ENCODE assay signal across 9 cellular contexts in genomic region chr9:21031818-21032203, GRCh38. TPM values are rescaled to one million over a fixed set of nuclear protein-coding genes. Genes with fewer than 3 reads are reported as not detected.
DNase-seq lines count a peak whose midpoint lies in the region; ATAC-seq and TF ChIP-seq lines count a peak whose summit lies in the region.
"Had no signal": no experiment of that assay in that cellular context is flagged by ENCODE, and none has a peak within 500 bp of the region (broad histone marks: within the 10 kb centered on the region; RNA-seq: fewer than 3 reads in every experiment).

No MANE protein-coding gene starts in this region.

- intact Hi-C loops in Calu3 (cut with micrococcal nuclease; ENCODE audit: unreplicated experiment) (no loop called here), psoas muscle (cut with DNase I) (no loop called here)

- H3K27ac ChIP-seq in SJSA1: peak overlapping the region; percentile 43
- H3K27ac ChIP-seq in psoas muscle: no peak overlapping the region

- no peaks in the 10 kb centered on the region for H3K36me3 Mint-ChIP-seq in Calu3 (ENCODE audit: insufficient read depth, unreplicated experiment)
- H3K36me3 Mint-ChIP-seq in stimulated activated memory B cell treated with anti-CD40 and anti-IgM and Interleukin-4, amounts not matched to agents 10 μg/mL and 1 μg/mL and 100 μg/mL, for 72 hours: no peaks in the 10 kb centered on the region

- H3K27me3 ChIP-seq in SJSA1 (replicated peaks) (no peaks in the 10 kb centered on the region), psoas muscle (ENCODE audit: insufficient read depth in 3 of 3, low read length in 2 of 3) (no peaks in the 10 kb centered on the region)
- H3K27me3 ChIP-seq: body of pancreas had no signal

- no peak for ATAC-seq in psoas muscle
- ATAC-seq in stimulated activated memory B cell treated with anti-CD40 and anti-IgM and Interleukin-4, amounts not matched to agents 10 μg/mL and 1 μg/mL and 100 μg/mL, for 72 hours: no peak

- in situ Hi-C loops in GM13977 (cut with MboI; ENCODE audit: low pct_unique_long_range_greater_than_20kb, low sequenced_read_pairs, unreplicated experiment): no loop called here

- no peaks in the 10 kb centered on the region for H3K9me3 ChIP-seq in SJSA1 (replicated peaks)
- no peaks in the 10 kb centered on the region for H3K9me3 ChIP-seq in psoas muscle
- H3K9me3 ChIP-seq: body of pancreas had no signal

- no peaks in the 10 kb centered on the region for H3K4me1 Mint-ChIP-seq in Calu3 (ENCODE audit: low read depth, unreplicated experiment)
- peaks cover 7% of the 10 kb centered on the region for H3K4me1 Mint-ChIP-seq in stimulated activated memory B cell treated with anti-CD40 and anti-IgM and Interleukin-4, amounts not matched to agents 10 μg/mL and 1 μg/mL and 100 μg/mL, for 72 hours

- peaks cover 13% of the 10 kb centered on the region for H3K27me3 Mint-ChIP-seq in Calu3 (ENCODE audit: unreplicated experiment)
- H3K27me3 Mint-ChIP-seq in stimulated activated memory B cell treated with anti-CD40 and anti-IgM and Interleukin-4, amounts not matched to agents 10 μg/mL and 1 μg/mL and 100 μg/mL, for 72 hours: no peaks in the 10 kb centered on the region

- 79 to 86% (median 80%) methylated on average over 19 of the region's 19 CpGs for WGBS in psoas muscle, 3 donors

- H3K9me3 Mint-ChIP-seq in Calu3 (ENCODE audit: low read depth, unreplicated experiment): no peaks in the 10 kb centered on the region
- H3K9me3 Mint-ChIP-seq in stimulated activated memory B cell treated with anti-CD40 and anti-IgM and Interleukin-4, amounts not matched to agents 10 μg/mL and 1 μg/mL and 100 μg/mL, for 72 hours: no peaks in the 10 kb centered on the region

- DNase-seq in Calu3 (no peak), SJSA1 (ENCODE audit: low read depth in 1 of 2, low spot score in 2 of 2) (no peak), foreskin fibroblast (no peak), psoas muscle (no peak), foreskin melanocyte (no peak), GM13977 (ENCODE audit: low spot score) (no peak)
- DNase-seq in effector CD4-positive, alpha-beta T cell: no peak

- CTCF ChIA-PET in Calu3 (lab: Charles Lee): no interaction called here

- H3K27ac Mint-ChIP-seq in Calu3 (ENCODE audit: unreplicated experiment): no peak overlapping the region
- no peak overlapping the region for H3K27ac Mint-ChIP-seq in stimulated activated memory B cell treated with anti-CD40 and anti-IgM and Interleukin-4, amounts not matched to agents 10 μg/mL and 1 μg/mL and 100 μg/mL, for 72 hours

- no TSS peak for BruUV-seq in Calu3 (replicated peaks; lab: Mats Ljungman, UMichigan)

- H3K4me3 ChIP-seq in SJSA1 (peak overlapping the region; percentile 43), foreskin fibroblast (ENCODE audit: low read depth in 1 of 2, low read length in 2 of 2) (peak overlapping the region; percentile 67 to 76), psoas muscle (peak overlapping the region; percentile 65)

- H3K36me3 ChIP-seq in SJSA1 (no peaks in the 10 kb centered on the region), psoas muscle (ENCODE audit: insufficient read depth in 1 of 2, low read depth in 1 of 2) (no peaks in the 10 kb centered on the region)

- no peak for TF ChIP-seq CTCF in Calu3 (IDR thresholded peaks at IDR 0.05; ENCODE audit: unreplicated experiment)
- TF ChIP-seq CTCF in foreskin fibroblast (IDR thresholded peaks at IDR 0.05; ENCODE audit: low read depth, low read length): no peak
- no peak for TF ChIP-seq CTCF in psoas muscle (IDR thresholded peaks at IDR 0.05)
- no peak for TF ChIP-seq CTCF in GM13977 (IDR thresholded peaks at IDR 0.05; ENCODE audit: extremely low read depth, insufficient read depth, missing control alignments)

- H3K4me1 ChIP-seq in SJSA1 (replicated peaks) (peaks cover 29% of the 10 kb centered on the region), psoas muscle (no peaks in the 10 kb centered on the region)

- H3K4me3 Mint-ChIP-seq in Calu3 (ENCODE audit: low read depth, unreplicated experiment): peak overlapping the region; percentile 18
- H3K4me3 Mint-ChIP-seq in stimulated activated memory B cell treated with anti-CD40 and anti-IgM and Interleukin-4, amounts not matched to agents 10 μg/mL and 1 μg/mL and 100 μg/mL, for 72 hours: no peak overlapping the region

RNA-seq across cellular contexts. Expression of gene HACD4, which starts 0.4 kb away (rescaled TPM):
- total RNA-seq in Calu3 (2022): 0.07 and 0.10 TPM in 2 replicates
- total RNA-seq in SJSA1 (2014; rRNA removed; shearing (Covaris generic)): 2.6 and 5.2 TPM in 2 replicates
- under 1 TPM; 0.23 to 0.52 (median 0.38) TPM for total RNA-seq in psoas muscle
- under 1 TPM; 0.16 to 0.21 (median 0.16) TPM for polyA plus RNA-seq in psoas muscle

RNA-seq across cellular contexts. Expression of gene IFNB1, which starts 45.9 kb away (rescaled TPM):
- 0.42 and 0.61 TPM in 2 replicates for total RNA-seq in Calu3 (2022)
- not detected in 2 replicates for total RNA-seq in SJSA1 (2014; rRNA removed; shearing (Covaris generic))
- not detected for total RNA-seq in psoas muscle
- polyA plus RNA-seq in psoas muscle: not detected
- total RNA-seq: body of pancreas had no signal
